Comparison of ENCODE assay signal across 28 cellular contexts in the genomic region with DNA sequence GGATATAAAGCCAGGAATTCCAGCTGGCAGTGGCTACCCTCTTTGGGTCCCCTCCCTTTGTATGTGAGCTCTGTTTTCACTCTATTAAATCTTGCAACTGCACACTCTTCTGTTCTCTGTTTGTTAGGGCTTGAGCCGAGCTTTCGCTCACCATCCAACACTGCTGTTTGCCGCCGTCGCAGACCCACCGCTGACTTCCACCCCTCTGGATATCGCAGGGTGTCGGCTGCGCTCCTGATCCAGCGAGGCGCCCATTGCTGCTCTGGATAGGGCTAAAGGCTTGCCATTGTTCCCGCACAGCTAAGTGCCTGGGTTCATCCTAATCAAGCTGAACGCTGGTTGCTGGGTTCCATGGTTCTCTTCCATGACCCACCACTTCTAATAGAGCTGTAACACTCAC.
"Had no signal": no experiment of that assay in that cellular context is flagged by ENCODE, and none has a peak within 500 bp of the region (broad histone marks: within the 10 kb centered on the region; RNA-seq: fewer than 3 reads in every experiment).

No MANE protein-coding gene starts in this region.

- H3K27me3 Mint-ChIP-seq: stimulated activated memory B cell treated with anti-CD40 and anti-IgM and Interleukin-4, amounts not matched to agents 10 μg/mL and 1 μg/mL and 100 μg/mL, for 72 hours; stimulated activated naive B cell treated with anti-CD40 and anti-IgM and Interleukin-4, amounts not matched to agents 10 μg/mL and 1 μg/mL and 100 μg/mL, for 72 hours; stimulated activated naive CD8-positive, alpha-beta T cell treated with anti-CD3 and anti-CD28 coated beads, Interleukin-15, amount 100 ng/mL, for 72 hours; stimulated activated naive CD8-positive, alpha-beta T cell treated with anti-CD3 and anti-CD28 coated beads, Interleukin-15, Interleukin-2, amounts not matched to agents 100 ng/mL and 50 ng/mL, for 24 hours; type B pancreatic cell had no signal

- H3K4me3 Mint-ChIP-seq: stimulated activated effector memory CD8-positive, alpha-beta T cell treated with anti-CD3 and anti-CD28 coated beads, Interleukin-12 subunit alpha, Interleukin-12 subunit beta, amount 100 ng/mL, for 72 hours; stimulated activated memory B cell treated with anti-CD40 and anti-IgM and Interleukin-4, amounts not matched to agents 10 μg/mL and 1 μg/mL and 100 μg/mL, for 72 hours; stimulated activated naive B cell treated with anti-CD40 and anti-IgM and Interleukin-4, amounts not matched to agents 10 μg/mL and 1 μg/mL and 100 μg/mL, for 72 hours; stimulated activated naive CD8-positive, alpha-beta T cell treated with anti-CD3 and anti-CD28 coated beads, Interleukin-15, amount 100 ng/mL, for 72 hours; stimulated activated naive CD8-positive, alpha-beta T cell treated with anti-CD3 and anti-CD28 coated beads, Interleukin-15, Interleukin-2, amounts not matched to agents 100 ng/mL and 50 ng/mL, for 24 hours; type B pancreatic cell had no signal

- H3K27me3 ChIP-seq: stomach, suprapubic skin, thyroid gland, tibial artery, tibial nerve, transverse colon, upper lobe of left lung, upper lobe of right lung, uterus, vagina had no signal

- H3K4me1 ChIP-seq: stomach, suprapubic skin, thyroid gland, tibial artery, tibial nerve, transverse colon, upper lobe of left lung, upper lobe of right lung, uterus, vagina had no signal

- H3K27ac ChIP-seq: stomach, suprapubic skin, thoracic aorta, thyroid gland, tibial artery, tibial nerve, transverse colon, upper lobe of left lung, upper lobe of right lung, uterus, vagina had no signal

- H3K27ac Mint-ChIP-seq: stimulated activated effector memory CD8-positive, alpha-beta T cell treated with anti-CD3 and anti-CD28 coated beads, Interleukin-12 subunit alpha, Interleukin-12 subunit beta, amount 100 ng/mL, for 72 hours; stimulated activated memory B cell treated with anti-CD40 and anti-IgM and Interleukin-4, amounts not matched to agents 10 μg/mL and 1 μg/mL and 100 μg/mL, for 72 hours; stimulated activated naive B cell treated with anti-CD40 and anti-IgM and Interleukin-4, amounts not matched to agents 10 μg/mL and 1 μg/mL and 100 μg/mL, for 72 hours; stimulated activated naive CD8-positive, alpha-beta T cell treated with anti-CD3 and anti-CD28 coated beads, Interleukin-15, amount 100 ng/mL, for 72 hours; stimulated activated naive CD8-positive, alpha-beta T cell treated with anti-CD3 and anti-CD28 coated beads, Interleukin-15, Interleukin-2, amounts not matched to agents 100 ng/mL and 50 ng/mL, for 24 hours; type B pancreatic cell had no signal

- H3K9me3 ChIP-seq: suprapubic skin, thoracic aorta, thyroid gland, upper lobe of right lung, uterus, vagina had no signal

- H3K4me3 ChIP-seq: stomach, suprapubic skin, thoracic aorta, thyroid gland, tibial artery, tibial nerve, transverse colon, upper lobe of left lung, upper lobe of right lung, uterus, vagina had no signal

- H3K36me3 ChIP-seq: stomach, suprapubic skin, thoracic aorta, thyroid gland, tibial artery, tibial nerve, transverse colon, upper lobe of left lung, upper lobe of right lung, uterus, vagina had no signal

- FAIRE-seq: urothelium cell line had no signal

- H3K4me1 Mint-ChIP-seq: stimulated activated effector memory CD8-positive, alpha-beta T cell treated with anti-CD3 and anti-CD28 coated beads, Interleukin-12 subunit alpha, Interleukin-12 subunit beta, amount 100 ng/mL, for 72 hours; stimulated activated memory B cell treated with anti-CD40 and anti-IgM and Interleukin-4, amounts not matched to agents 10 μg/mL and 1 μg/mL and 100 μg/mL, for 72 hours; stimulated activated naive B cell treated with anti-CD40 and anti-IgM and Interleukin-4, amounts not matched to agents 10 μg/mL and 1 μg/mL and 100 μg/mL, for 72 hours; stimulated activated naive CD8-positive, alpha-beta T cell treated with anti-CD3 and anti-CD28 coated beads, Interleukin-15, amount 100 ng/mL, for 72 hours had no signal

- DNase-seq: stimulated activated CD4-positive, alpha-beta T cell treated with anti-CD3 and anti-CD28 coated beads, Interleukin-2, amount 100 ng/mL, for 48 hours; stimulated activated CD4-positive, alpha-beta T cell treated with anti-CD3 and anti-CD28 coated beads, Interleukin-4, amount 100 ng/mL, for 1 hour; stimulated activated CD4-positive, alpha-beta T cell treated with anti-CD3 and anti-CD28 coated beads, Interleukin-4, amount 100 ng/mL, for 24 hours; stimulated activated CD4-positive, alpha-beta T cell treated with anti-CD3 and anti-CD28 coated beads, Interleukin-4, amount 100 ng/mL, for 4 hours; stimulated activated CD8-positive, alpha-beta memory T cell treated with anti-CD3 and anti-CD28 coated beads, Interleukin-4, amount 100 ng/mL, for 48 hours; stimulated activated naive B cell treated with anti-CD40 and anti-IgM and Interleukin-4, amounts not matched to agents 10 μg/mL and 1 μg/mL and 100 μg/mL, for 72 hours; stimulated activated naive CD4-positive, alpha-beta T cell; stimulated activated naive CD4-positive, alpha-beta T cell treated with Interleukin-2 at 50 U/mL for 16 hours; stimulated activated naive CD8-positive, alpha-beta T cell treated with anti-CD3 and anti-CD28 coated beads, Interleukin-15, amount 100 ng/mL, for 72 hours; stimulated activated naive CD8-positive, alpha-beta T cell treated with anti-CD3 and anti-CD28 coated beads, Interleukin-15, Interleukin-2, amounts not matched to agents 100 U/mL and 50 U/mL, for 24 hours; stomach; substantia nigra; thyroid gland; tibial artery; transverse colon; trophoblast cell; upper lobe of right lung; uterus had no signal

- H3K36me3 Mint-ChIP-seq: stimulated activated effector memory CD8-positive, alpha-beta T cell treated with anti-CD3 and anti-CD28 coated beads, Interleukin-12 subunit alpha, Interleukin-12 subunit beta, amount 100 ng/mL, for 72 hours; stimulated activated memory B cell treated with anti-CD40 and anti-IgM and Interleukin-4, amounts not matched to agents 10 μg/mL and 1 μg/mL and 100 μg/mL, for 72 hours; stimulated activated naive B cell treated with anti-CD40 and anti-IgM and Interleukin-4, amounts not matched to agents 10 μg/mL and 1 μg/mL and 100 μg/mL, for 72 hours; type B pancreatic cell had no signal
